In genomic region chr10:121080324-121080807, GRCh38 we compare ENCODE assay signal across 19 cellular contexts.
DNase-seq lines count a peak whose midpoint lies in the region; ATAC-seq, FAIRE-seq and TF ChIP-seq lines count a peak whose summit lies in the region.
"Had no signal": no experiment of that assay in that cellular context is flagged by ENCODE, and none has a peak within 500 bp of the region (broad histone marks: within the 10 kb centered on the region; RNA-seq: fewer than 3 reads in every experiment).

No MANE protein-coding gene starts in this region.

- H3K9me3 ChIP-seq in right cardiac atrium (ENCODE audit: control insufficient read depth, low read length) = no peaks in the 10 kb centered on the region
- H3K9me3 ChIP-seq: stomach had no signal

- H3K4me3 ChIP-seq in right cardiac atrium (ENCODE audit: low read length) (no peak overlapping the region), brain microvascular endothelial cell (ENCODE audit: low read depth, low read length) (no peak overlapping the region)
- H3K4me3 ChIP-seq: stomach had no signal

- in situ Hi-C loops in brain microvascular endothelial cell (cut with HindIII; ENCODE audit: low pct_ligation_motif_present, low sequenced_read_pairs) = no loop called here

- intact Hi-C loops in right cardiac atrium (cut with DNase I) (no loop called here), sciatic nerve (cut with DNase I) (no loop called here)

- H3K27me3 ChIP-seq in right cardiac atrium (ENCODE audit: control insufficient read depth, insufficient read depth) (no peaks in the 10 kb centered on the region), brain microvascular endothelial cell (replicated peaks) (no peaks in the 10 kb centered on the region)
- H3K27me3 ChIP-seq: stomach had no signal

- WGBS in right cardiac atrium = 33% methylated on average over 6 of the region's 6 CpGs

- ATAC-seq in right cardiac atrium (peak; percentile 70 to 76), sciatic nerve (peak; percentile 66), omental fat pad (ENCODE audit: low FRiP score) (no peak)
- ATAC-seq: activated CD4-positive, CD25-positive, alpha-beta regulatory T cell treated with anti-CD3 and anti-CD28 coated beads, Interleukin-2, amount 50 U/mL, for 24 hours; naive thymus-derived CD4-positive, alpha-beta T cell; T-cell had no signal

- H3K27ac ChIP-seq in RWPE1 (peak overlapping the region; percentile 11; the same call in 1 of the 2 replicates), right cardiac atrium (ENCODE audit: low read length) (no peak overlapping the region), brain microvascular endothelial cell (no peak overlapping the region)
- H3K27ac ChIP-seq: C4-2B, stomach had no signal

- POLR2A ChIA-PET in RWPE1 (lab: Yijun Ruan, JAX; ENCODE audit: low non-redundant PET) = no interaction called here

- H3K4me1 ChIP-seq in right cardiac atrium (ENCODE audit: control insufficient read depth, insufficient read depth, low read length) = peaks cover 2% of the 10 kb centered on the region

- no peaks in the 10 kb centered on the region for H3K36me3 ChIP-seq in brain microvascular endothelial cell (replicated peaks)
- H3K36me3 ChIP-seq: stomach had no signal

- CTCF ChIA-PET in RWPE1 (lab: Yijun Ruan, JAX) = interaction anchor here (0.7 kb wide), 1 partner anchor 801 kb away, joined by 3 read pairs; no protein-coding TSS in a partner anchor

- TF ChIP-seq CTCF in RWPE1 (conservative IDR thresholded peaks at IDR 0.05; ENCODE audit: low read depth) = no peak
- no peak for TF ChIP-seq CTCF in omental fat pad (IDR thresholded peaks at IDR 0.05)
- TF ChIP-seq CTCF in brain microvascular endothelial cell (IDR thresholded peaks at IDR 0.05; ENCODE audit: low read depth, low read length, missing control alignments) = no peak

- peak; percentile 76 for DNase-seq in NCI-H1694 (lab: John Stamatoyannopoulos, UW)
- no peak for DNase-seq in RWPE1 (ENCODE audit: low spot score)
- peak; percentile 47 to 75 (median 71) for DNase-seq in right cardiac atrium
- no peak for DNase-seq in sciatic nerve (ENCODE audit: low spot score)
- no peak for DNase-seq in NCI-H774 (lab: John Stamatoyannopoulos, UW)
- no peak for DNase-seq in GM19239 (ENCODE audit: insufficient read length, low spot score)
- no peak for DNase-seq in omental fat pad (ENCODE audit: low spot score)
- no peak for DNase-seq in brain microvascular endothelial cell
- DNase-seq: caudate nucleus; EL; KG1; kidney glomerular epithelial cell; naive thymus-derived CD4-positive, alpha-beta T cell; NCI-H187; stomach; T-cell had no signal

- FAIRE-seq in GM19239 (lab: Jason Lieb, UNC) = no peak
- FAIRE-seq: H54 had no signal

Comparison
In these comparisons a context has a peak if more than half of its experiments do, and no peak if none do; other contexts are left out.
1. DNase-seq: peak in NCI-H1694 (single experiment) and right cardiac atrium (3 of 3); none in RWPE1 (single experiment), sciatic nerve (single experiment), NCI-H774 (single experiment), GM19239 (single experiment), omental fat pad (single experiment) and brain microvascular endothelial cell (single experiment).